Comparison of ENCODE assay signal across 12 cellular contexts in genomic region chr9:34158362-34158869, GRCh38. TPM values are rescaled to one million over a fixed set of nuclear protein-coding genes. Genes with fewer than 3 reads are reported as not detected.
DNase-seq lines count a peak whose midpoint lies in the region; ATAC-seq and TF ChIP-seq lines count a peak whose summit lies in the region.
"Had no signal": no experiment of that assay in that cellular context is flagged by ENCODE, and none has a peak within 500 bp of the region (broad histone marks: within the 10 kb centered on the region; RNA-seq: fewer than 3 reads in every experiment).

No MANE protein-coding gene starts in this region.

- no peak overlapping the region for H3K4me3 Mint-ChIP-seq in endothelial cell (ENCODE audit: unreplicated experiment)
- H3K4me3 Mint-ChIP-seq: activated naive CD4-positive, alpha-beta T cell treated with anti-CD3 and anti-CD28 coated beads, Interleukin-2, amount 50 U/mL, for 24 hours had no signal

- no peaks in the 10 kb centered on the region for H3K79me2 ChIP-seq in hepatocyte

- CTCF ChIA-PET in AG04449 (lab: Yijun Ruan, JAX), result no interaction called here
- CTCF ChIA-PET in Panc1 (lab: Charles Lee), result no interaction called here

- 65% methylated on average over 6 of the region's 6 CpGs for WGBS in hepatocyte (ENCODE audit: low lambda C conversion rate, missing lambda C conversion rate)

- H3K4me3 ChIP-seq in AG04449 (ENCODE audit: low read depth, low read length), result no peak overlapping the region
- no peak overlapping the region for H3K4me3 ChIP-seq in Panc1 (ENCODE audit: low read depth in 2 of 2, low read length in 2 of 2)
- H3K4me3 ChIP-seq in hepatocyte, result no peak overlapping the region
- no peak overlapping the region for H3K4me3 ChIP-seq in WERI-Rb-1 (ENCODE audit: low read depth, low read length)

- H3K4me1 ChIP-seq in Panc1 (ENCODE audit: control insufficient read depth, insufficient read depth, low read length), result no peaks in the 10 kb centered on the region
- peaks cover 13% of the 10 kb centered on the region for H3K4me1 ChIP-seq in hepatocyte (ENCODE audit: insufficient read depth)
- H3K4me1 ChIP-seq: BE2C had no signal

- H3K27me3 ChIP-seq in Panc1 (ENCODE audit: control insufficient read depth, insufficient read depth, low read length) (no peaks in the 10 kb centered on the region), hepatocyte (no peaks in the 10 kb centered on the region), WERI-Rb-1 (ENCODE audit: insufficient read depth, low read depth, severe bottlenecking) (no peaks in the 10 kb centered on the region)
- H3K27me3 ChIP-seq: BE2C, neutrophil had no signal

- H3K27ac Mint-ChIP-seq in endothelial cell (ENCODE audit: unreplicated experiment), result no peak overlapping the region
- H3K27ac Mint-ChIP-seq: activated naive CD4-positive, alpha-beta T cell treated with anti-CD3 and anti-CD28 coated beads, Interleukin-2, amount 50 U/mL, for 24 hours had no signal

- H2AFZ ChIP-seq in hepatocyte, result no peak overlapping the region

- no peaks in the 10 kb centered on the region for H3K27me3 Mint-ChIP-seq in endothelial cell (ENCODE audit: unreplicated experiment)
- H3K27me3 Mint-ChIP-seq: activated naive CD4-positive, alpha-beta T cell treated with anti-CD3 and anti-CD28 coated beads, Interleukin-2, amount 50 U/mL, for 24 hours had no signal

- no peaks in the 10 kb centered on the region for H3K9me3 Mint-ChIP-seq in endothelial cell (ENCODE audit: unreplicated experiment)
- H3K9me3 Mint-ChIP-seq: activated naive CD4-positive, alpha-beta T cell treated with anti-CD3 and anti-CD28 coated beads, Interleukin-2, amount 50 U/mL, for 24 hours had no signal

- POLR2A ChIA-PET in AG04449 (lab: Yijun Ruan, JAX) (interaction anchor here (0.6 kb wide), 1 partner anchor 73 kb away, joined by 4 read pairs; no protein-coding TSS in a partner anchor), Panc1 (lab: Charles Lee) (interaction anchor here (0.6 kb wide), 1 partner anchor 106 kb away, joined by 6 read pairs; no protein-coding TSS in a partner anchor)

- H4K20me1 ChIP-seq in hepatocyte (ENCODE audit: insufficient read depth, poor library complexity, severe bottlenecking), result no peaks in the 10 kb centered on the region

- in situ Hi-C loops in Panc1 (cut with HindIII; ENCODE audit: low pct_unique_long_range_greater_than_20kb, low sequenced_read_pairs), result no loop called here

- ATAC-seq in Panc1 (peak; percentile 75; the same call in 1 of the 2 replicates), GM21381 (IDR thresholded peaks at IDR 0.05; ENCODE audit: unreplicated experiment) (no peak)

- H3K4me2 ChIP-seq in hepatocyte, result peak overlapping the region; percentile 16

- DNase-seq in AG04449 (ENCODE audit: low read depth, low spot score), result peak; percentile 82
- peak; percentile 22 for DNase-seq in HT1080 (ENCODE audit: low read depth)
- DNase-seq in Panc1 (ENCODE audit: low read depth, low spot score), result no peak
- peak; percentile 79 for DNase-seq in hepatocyte (ENCODE audit: low spot score)
- DNase-seq in WERI-Rb-1, result no peak
- DNase-seq in NCI-H446 treated with DMSO at 0.1 percent for 48 hours (lab: John Stamatoyannopoulos, UW), result no peak
- no peak for DNase-seq in endothelial cell (ENCODE audit: low spot score)
- DNase-seq: BE2C, glutamatergic neuron had no signal

- intact Hi-C loops in Panc1 (cut with micrococcal nuclease; ENCODE audit: unreplicated experiment), result no loop called here

- no peaks in the 10 kb centered on the region for H3K36me3 ChIP-seq in Panc1 (ENCODE audit: control insufficient read depth, insufficient read depth, low read length)
- no peaks in the 10 kb centered on the region for H3K36me3 ChIP-seq in hepatocyte (replicated peaks; ENCODE audit: insufficient read depth, low read depth)
- H3K36me3 ChIP-seq in WERI-Rb-1, result no peaks in the 10 kb centered on the region
- H3K36me3 ChIP-seq: BE2C, neutrophil had no signal

- no TSS peak for BruUV-seq in Panc1 (replicated peaks; lab: Mats Ljungman, UMichigan)

- no peaks in the 10 kb centered on the region for H3K4me1 Mint-ChIP-seq in endothelial cell (ENCODE audit: unreplicated experiment)
- H3K4me1 Mint-ChIP-seq: activated naive CD4-positive, alpha-beta T cell treated with anti-CD3 and anti-CD28 coated beads, Interleukin-2, amount 50 U/mL, for 24 hours had no signal

- no peaks in the 10 kb centered on the region for H3K36me3 Mint-ChIP-seq in endothelial cell (ENCODE audit: low read depth, unreplicated experiment)
- H3K36me3 Mint-ChIP-seq: activated naive CD4-positive, alpha-beta T cell treated with anti-CD3 and anti-CD28 coated beads, Interleukin-2, amount 50 U/mL, for 24 hours had no signal

- H3K9me3 ChIP-seq in Panc1 (ENCODE audit: control insufficient read depth, insufficient read depth, low read depth, low read length) (no peaks in the 10 kb centered on the region), hepatocyte (ENCODE audit: low read depth) (no peaks in the 10 kb centered on the region), WERI-Rb-1 (ENCODE audit: severe bottlenecking) (no peaks in the 10 kb centered on the region)
- H3K9me3 ChIP-seq: BE2C, neutrophil had no signal

- H3K27ac ChIP-seq in Panc1 (ENCODE audit: low read length) (no peak overlapping the region), hepatocyte (peak overlapping the region; percentile 86), WERI-Rb-1 (no peak overlapping the region)
- H3K27ac ChIP-seq: neutrophil had no signal

- H3K9me2 ChIP-seq in hepatocyte (replicated peaks; ENCODE audit: insufficient read depth), result no peaks in the 10 kb centered on the region

- TF ChIP-seq CTCF in AG04449 (IDR thresholded peaks at IDR 0.05; ENCODE audit: insufficient read depth, low read length, missing control alignments) (no peak), Panc1 (IDR thresholded peaks at IDR 0.05) (no peak), hepatocyte (IDR thresholded peaks at IDR 0.05; ENCODE audit: poor library complexity) (no peak), WERI-Rb-1 (IDR thresholded peaks at IDR 0.05; ENCODE audit: low read depth, low read length) (no peak), endothelial cell (IDR thresholded peaks at IDR 0.05; ENCODE audit: unreplicated experiment) (no peak)

RNA-seq across cellular contexts. Expression of gene UBAP1, which starts 20.4 kb away (rescaled TPM):
- 21.7 and 28.5 TPM in 2 replicates for total RNA-seq in HT1080 (2014; rRNA removed; shearing (Covaris generic))
- 32.8 and 33.0 TPM in 2 replicates for polyA plus RNA-seq in HT1080 (2015; cell fraction: cytosol; rRNA removed)
- 17.0 and 20.2 TPM in 2 replicates for polyA plus RNA-seq in HT1080 (2015; cell fraction: nucleus; rRNA removed)
- total RNA-seq in Panc1 (2021; ENCODE audit: unreplicated experiment) (55.3 TPM), hepatocyte (38.0 and 49.6 TPM in 2 replicates), endothelial cell (ENCODE audit: unreplicated experiment) (32.5 TPM)
- 44.9 TPM for polyA plus RNA-seq in Panc1 (2012; ENCODE audit: insufficient read length)
- 43.2 and 49.7 TPM in 2 replicates for polyA plus RNA-seq in hepatocyte

RNA-seq across cellular contexts. Expression of gene DCAF12, which starts 31.9 kb away (rescaled TPM):
- 25.1 and 29.2 TPM in 2 replicates for total RNA-seq in HT1080 (2014; rRNA removed; shearing (Covaris generic))
- 34.4 and 40.1 TPM in 2 replicates for polyA plus RNA-seq in HT1080 (2015; cell fraction: cytosol; rRNA removed)
- polyA plus RNA-seq in HT1080 (2015; cell fraction: nucleus; rRNA removed), result 26.1 and 27.5 TPM in 2 replicates
- total RNA-seq in Panc1 (2021; ENCODE audit: unreplicated experiment), result 38.3 TPM
- 25.2 TPM for polyA plus RNA-seq in Panc1 (2012; ENCODE audit: insufficient read length)
- 34.8 and 43.3 TPM in 2 replicates for total RNA-seq in hepatocyte
- 23.9 and 28.6 TPM in 2 replicates for polyA plus RNA-seq in hepatocyte
- 47.3 TPM for total RNA-seq in endothelial cell (ENCODE audit: unreplicated experiment)

Comparison
In these comparisons a context has a peak if more than half of its experiments do, and no peak if none do; other contexts are left out.
1. DNase-seq: peak in AG04449 (single experiment), HT1080 (single experiment) and hepatocyte (single experiment); none in Panc1 (single experiment), WERI-Rb-1 (single experiment), NCI-H446 treated with DMSO at 0.1 percent for 48 hours (single experiment) and endothelial cell (single experiment).